In genomic region chr3:188002626-188003138, GRCh38 we compare ENCODE assay signal across 28 cellular contexts.
A peak's percentile ranks its signal among the peaks of the same experiment; 100 is the strongest.
DNase-seq lines count a peak whose midpoint lies in the region; ATAC-seq and TF ChIP-seq lines count a peak whose summit lies in the region.
"Had no signal": no experiment of that assay in that cellular context is flagged by ENCODE, and none has a peak within 500 bp of the region (broad histone marks: within the 10 kb centered on the region; RNA-seq: fewer than 3 reads in every experiment).

No MANE protein-coding gene starts in this region.

- intact Hi-C loops in esophagus muscularis mucosa (cut with DNase I), result no loop called here

- H3K36me3 ChIP-seq in esophagus muscularis mucosa, result no peaks in the 10 kb centered on the region
- no peaks in the 10 kb centered on the region for H3K36me3 ChIP-seq in osteoblast (ENCODE audit: insufficient read depth, low read length)
- H3K36me3 ChIP-seq: left lung, vagina had no signal

- TF ChIP-seq EP300 in esophagus muscularis mucosa (IDR thresholded peaks at IDR 0.05), result no peak

- CTCF ChIA-PET in T-cell (lab: Charles Lee), result no interaction called here

- H3K4me1 ChIP-seq in esophagus muscularis mucosa (peaks cover 0 to 7% (median 3%) of the 10 kb centered on the region in 4 donors), osteoblast (ENCODE audit: insufficient read depth, low read length) (no peaks in the 10 kb centered on the region)
- H3K4me1 ChIP-seq: testis, vagina had no signal

- H3K9me3 ChIP-seq in esophagus muscularis mucosa (no peaks in the 10 kb centered on the region), osteoblast (ENCODE audit: low read depth, low read length) (no peaks in the 10 kb centered on the region)
- H3K9me3 ChIP-seq: left lung, psoas muscle, testis, vagina had no signal

- H3K27ac ChIP-seq in esophagus muscularis mucosa (replicated peaks in 1 of 4), result no peak overlapping the region
- no peak overlapping the region for H3K27ac ChIP-seq in osteoblast (ENCODE audit: low read depth, low read length)
- H3K27ac ChIP-seq: psoas muscle, testis, vagina had no signal

- H4K20me1 ChIP-seq in osteoblast (ENCODE audit: insufficient read depth, low read length), result no peaks in the 10 kb centered on the region

- ATAC-seq in effector memory CD8-positive, alpha-beta T cell (replicated peaks), result no peak
- no peak for ATAC-seq in stimulated activated effector memory CD8-positive, alpha-beta T cell treated with anti-CD3 and anti-CD28 coated beads, Interleukin-12 subunit alpha, Interleukin-12 subunit beta, amount 100 ng/mL, for 72 hours
- no peak for ATAC-seq in T-cell (replicated peaks in 1 of 4)
- ATAC-seq: activated CD4-positive, alpha-beta T cell treated with anti-CD3 and anti-CD28 coated beads for 36 hours; psoas muscle had no signal

- H3K27ac Mint-ChIP-seq in effector memory CD8-positive, alpha-beta T cell, result peak overlapping the region; percentile 18 to 98
- H3K27ac Mint-ChIP-seq in stimulated activated effector memory CD8-positive, alpha-beta T cell treated with anti-CD3 and anti-CD28 coated beads, Interleukin-12 subunit alpha, Interleukin-12 subunit beta, amount 100 ng/mL, for 72 hours, result peak overlapping the region; percentile 7
- no peak overlapping the region for H3K27ac Mint-ChIP-seq in T-cell
- H3K27ac Mint-ChIP-seq: activated T-cell treated with anti-CD3 and anti-CD28 coated beads, Interleukin-2, amount 50 U/mL, for 24 hours had no signal

- TF ChIP-seq CTCF in esophagus muscularis mucosa (IDR thresholded peaks at IDR 0.05) (no peak), osteoblast (IDR thresholded peaks at IDR 0.05; ENCODE audit: extremely low read depth, low read depth, low read length) (no peak)

- no peak overlapping the region for H3K4me2 ChIP-seq in osteoblast (ENCODE audit: insufficient read depth, low read length)

- no peaks in the 10 kb centered on the region for H3K9me3 Mint-ChIP-seq in effector memory CD8-positive, alpha-beta T cell
- H3K9me3 Mint-ChIP-seq in stimulated activated effector memory CD8-positive, alpha-beta T cell treated with anti-CD3 and anti-CD28 coated beads, Interleukin-12 subunit alpha, Interleukin-12 subunit beta, amount 100 ng/mL, for 72 hours, result peaks cover 4% of the 10 kb centered on the region
- no peaks in the 10 kb centered on the region for H3K9me3 Mint-ChIP-seq in T-cell
- H3K9me3 Mint-ChIP-seq: activated T-cell treated with anti-CD3 and anti-CD28 coated beads, Interleukin-2, amount 50 U/mL, for 24 hours; CD4-positive, alpha-beta T cell; H9 had no signal

- peak; percentile 20 for DNase-seq in DMS153 treated with DMSO at 0.1 percent for 48 hours (lab: John Stamatoyannopoulos, UW; ENCODE audit: unreplicated experiment)
- no peak for DNase-seq in DMS153 (lab: John Stamatoyannopoulos, UW)
- peak; percentile 31 for DNase-seq in NCI-H69 (lab: John Stamatoyannopoulos, UW)
- no peak for DNase-seq in effector memory CD8-positive, alpha-beta T cell
- no peak for DNase-seq in stimulated activated effector memory CD8-positive, alpha-beta T cell treated with anti-CD3 and anti-CD28 coated beads, Interleukin-12 subunit alpha, Interleukin-12 subunit beta, amount 100 ng/mL, for 72 hours (ENCODE audit: low spot score in 2 of 2)
- no peak for DNase-seq in T-cell
- DNase-seq in esophagus muscularis mucosa (ENCODE audit: extremely low spot score), result no peak
- no peak for DNase-seq in osteoblast (ENCODE audit: insufficient read length, low spot score, missing footprints)
- DNase-seq: 8988T; activated CD4-positive, alpha-beta T cell treated with anti-CD3 and anti-CD28 coated beads for 36 hours; activated CD8-positive, alpha-beta memory T cell treated with anti-CD3 and anti-CD28 coated beads for 24 hours; activated gamma-delta T cell; activated T-cell treated with anti-CD3 and anti-CD28 coated beads, Interleukin-2, amount 50 U/mL, for 24 hours; CD4-positive, alpha-beta T cell; central memory CD4-positive, alpha-beta T cell; DMS 273 treated with DMSO at 0.1 percent for 48 hours; H9; Kasumi-1; left lung; mesendoderm; NCI-H1048; NCI-H1694 treated with DMSO at 0.1 percent for 48 hours; NCI-H2171; psoas muscle; stimulated activated naive CD4-positive, alpha-beta T cell treated with Interleukin-2 at 50 U/mL for 16 hours; T-helper 2 cell; testis had no signal

- H3K27me3 Mint-ChIP-seq in effector memory CD8-positive, alpha-beta T cell, result no peaks in the 10 kb centered on the region
- H3K27me3 Mint-ChIP-seq in T-cell, result no peaks in the 10 kb centered on the region
- H3K27me3 Mint-ChIP-seq: activated CD4-positive, alpha-beta T cell treated with anti-CD3 and anti-CD28 coated beads for 36 hours; activated T-cell treated with anti-CD3 and anti-CD28 coated beads, Interleukin-2, amount 50 U/mL, for 24 hours; CD4-positive, alpha-beta T cell had no signal

- peaks cover 4% of the 10 kb centered on the region for H3K36me3 Mint-ChIP-seq in effector memory CD8-positive, alpha-beta T cell (ENCODE audit: insufficient read depth)
- no peaks in the 10 kb centered on the region for H3K36me3 Mint-ChIP-seq in stimulated activated effector memory CD8-positive, alpha-beta T cell treated with anti-CD3 and anti-CD28 coated beads, Interleukin-12 subunit alpha, Interleukin-12 subunit beta, amount 100 ng/mL, for 72 hours
- no peaks in the 10 kb centered on the region for H3K36me3 Mint-ChIP-seq in T-cell

- no peak for TF ChIP-seq POLR2A in esophagus muscularis mucosa (IDR thresholded peaks at IDR 0.05; ENCODE audit: low read depth)

- H3K27me3 ChIP-seq in esophagus muscularis mucosa, result no peaks in the 10 kb centered on the region
- H3K27me3 ChIP-seq in osteoblast (ENCODE audit: insufficient read depth, low read length), result no peaks in the 10 kb centered on the region
- H3K27me3 ChIP-seq: left lung, testis, vagina had no signal

- H2AFZ ChIP-seq in osteoblast (ENCODE audit: low read length), result no peak overlapping the region

- H3K4me3 Mint-ChIP-seq in effector memory CD8-positive, alpha-beta T cell, result no peak overlapping the region
- H3K4me3 Mint-ChIP-seq in stimulated activated effector memory CD8-positive, alpha-beta T cell treated with anti-CD3 and anti-CD28 coated beads, Interleukin-12 subunit alpha, Interleukin-12 subunit beta, amount 100 ng/mL, for 72 hours, result no peak overlapping the region
- no peak overlapping the region for H3K4me3 Mint-ChIP-seq in T-cell
- H3K4me3 Mint-ChIP-seq: activated CD4-positive, alpha-beta T cell treated with anti-CD3 and anti-CD28 coated beads for 36 hours; activated T-cell treated with anti-CD3 and anti-CD28 coated beads, Interleukin-2, amount 50 U/mL, for 24 hours; CD4-positive, alpha-beta T cell; H9 had no signal

- WGBS in esophagus muscularis mucosa, result 100% methylated on average over 1 of the region's 1 CpG

- H3K4me3 ChIP-seq in esophagus muscularis mucosa (no peak overlapping the region), osteoblast (ENCODE audit: insufficient read depth, low read length) (no peak overlapping the region)
- H3K4me3 ChIP-seq: left lung, psoas muscle, testis, vagina had no signal

- POLR2A ChIA-PET in T-cell (lab: Charles Lee), result interaction anchor here in 1 of 2 donors (0.6 kb wide), 1 partner anchor 27 kb away, joined by 3 read pairs; no protein-coding TSS in a partner anchor

- H3K79me2 ChIP-seq in osteoblast (ENCODE audit: insufficient read depth, low read length), result no peaks in the 10 kb centered on the region

- peaks cover 38 to 41% of the 10 kb centered on the region in 2 donors for H3K4me1 Mint-ChIP-seq in effector memory CD8-positive, alpha-beta T cell (ENCODE audit: low read depth in 2 of 2)
- peaks cover 46% of the 10 kb centered on the region for H3K4me1 Mint-ChIP-seq in stimulated activated effector memory CD8-positive, alpha-beta T cell treated with anti-CD3 and anti-CD28 coated beads, Interleukin-12 subunit alpha, Interleukin-12 subunit beta, amount 100 ng/mL, for 72 hours
- peaks cover 53 to 68% (median 59%) of the 10 kb centered on the region in 3 donors for H3K4me1 Mint-ChIP-seq in T-cell

Comparison
In these comparisons a context has a peak if more than half of its experiments do, and no peak if none do; other contexts are left out.
1. DNase-seq: peak in DMS153 treated with DMSO at 0.1 percent for 48 hours (single experiment) and NCI-H69 (single experiment); none in DMS153 (single experiment), effector memory CD8-positive, alpha-beta T cell (0 of 3), stimulated activated effector memory CD8-positive, alpha-beta T cell treated with anti-CD3 and anti-CD28 coated beads, Interleukin-12 subunit alpha, Interleukin-12 subunit beta, amount 100 ng/mL, for 72 hours (0 of 2), T-cell (0 of 34), esophagus muscularis mucosa (single experiment) and osteoblast (single experiment).
2. H3K27ac Mint-ChIP-seq: peak in effector memory CD8-positive, alpha-beta T cell (2 of 2) and stimulated activated effector memory CD8-positive, alpha-beta T cell treated with anti-CD3 and anti-CD28 coated beads, Interleukin-12 subunit alpha, Interleukin-12 subunit beta, amount 100 ng/mL, for 72 hours (single experiment); none in T-cell (0 of 2).